Comparison of ENCODE assay signal across 30 cellular contexts in the genomic region with DNA sequence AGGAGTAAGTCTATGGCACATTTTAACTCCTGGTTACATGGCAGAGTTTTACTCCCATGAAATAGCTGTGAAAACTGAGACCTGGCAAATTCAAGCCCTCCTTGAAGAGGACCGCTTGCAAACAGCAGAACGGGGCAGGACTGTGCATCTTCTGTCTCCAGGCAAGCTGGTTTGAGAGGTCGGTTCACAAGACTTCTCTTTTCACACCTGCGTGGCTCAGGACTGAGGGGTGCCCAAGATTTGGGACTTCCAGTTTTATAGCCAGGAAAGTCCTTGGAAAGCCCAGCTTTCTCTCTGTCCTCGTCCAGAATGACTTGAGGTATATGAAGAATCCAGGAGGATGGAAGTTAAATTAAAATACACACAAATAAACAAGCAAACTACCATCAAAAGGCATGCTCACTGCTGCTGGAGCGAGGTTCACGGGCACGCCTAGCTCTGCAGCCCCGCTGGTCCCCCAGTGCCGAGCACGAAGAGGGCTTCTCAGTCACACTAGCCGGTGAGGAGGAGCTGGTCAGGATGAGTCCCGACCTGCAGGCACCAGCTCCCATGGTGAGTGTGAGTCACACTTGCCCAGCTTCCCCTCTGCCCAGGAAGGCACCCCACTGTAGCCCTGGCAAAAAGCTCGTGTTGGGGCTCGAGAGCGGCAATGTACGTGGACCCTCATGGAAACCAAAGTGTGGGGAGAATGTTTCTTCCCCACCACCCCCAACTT.
DNase-seq lines count a peak whose midpoint lies in the region; ATAC-seq, FAIRE-seq and TF ChIP-seq lines count a peak whose summit lies in the region.
"Had no signal": no experiment of that assay in that cellular context is flagged by ENCODE, and none has a peak within 500 bp of the region (broad histone marks: within the 10 kb centered on the region; RNA-seq: fewer than 3 reads in every experiment).

No MANE protein-coding gene starts in this region.

- intact Hi-C loops in posterior vena cava (cut with DNase I) (loop anchor here in 1 of 2 donors (10.0 kb wide), 1 partner anchor 1380 kb away; a partner anchor contains a TSS), left lung (cut with DNase I) (no loop called here)

- no peak for FAIRE-seq in H54 (lab: Jason Lieb, UNC)
- FAIRE-seq: GM18507, small intestine had no signal

- H3K36me3 ChIP-seq in left lung: no peaks in the 10 kb centered on the region
- H3K36me3 ChIP-seq: cardiac muscle cell, SJCRH30, WERI-Rb-1 had no signal

- H3K27me3 ChIP-seq in left lung: no peaks in the 10 kb centered on the region
- H3K27me3 ChIP-seq: cardiac muscle cell, testis had no signal

- ATAC-seq in left lung: no peak
- ATAC-seq: activated naive CD4-positive, alpha-beta T cell treated with anti-CD3 and anti-CD28 coated beads, Interleukin-2, amount 50 U/mL, for 72 hours; left lobe of liver; T-cell had no signal

- peak; percentile 59 for DNase-seq in AG20443 (ENCODE audit: low spot score)
- DNase-seq in H54 (ENCODE audit: insufficient read length, low spot score): no peak
- peak; percentile 7 for DNase-seq in SW480 (ENCODE audit: low spot score)
- DNase-seq in posterior vena cava (ENCODE audit: low spot score): peak; percentile 71
- no peak for DNase-seq in RKO (ENCODE audit: low spot score)
- DNase-seq in stimulated activated CD4-positive, alpha-beta T cell treated with anti-CD3 and anti-CD28 coated beads, Interleukin-12 subunit alpha, Interleukin-12 subunit beta, amount 100 ng/mL, for 4 hours: no peak
- no peak for DNase-seq in left lung
- DNase-seq: activated CD4-positive, alpha-beta T cell treated with anti-CD3 and anti-CD28 coated beads for 4 hours; activated T-cell treated with anti-CD3 and anti-CD28 coated beads for 4 hours; Calu3; effector CD8-positive, alpha-beta T cell; immature natural killer cell; NCI-H1048; NCI-H2107; NCI-H446 treated with DMSO at 0.1 percent for 48 hours; NCI-H774; SJCRH30; small intestine; stimulated activated CD4-positive, alpha-beta T cell treated with anti-CD3 and anti-CD28 coated beads, Interleukin-2, amount 100 ng/mL, for 24 hours; stimulated activated CD8-positive, alpha-beta memory T cell treated with anti-CD3 and anti-CD28 coated beads, Interleukin-4, amount 100 ng/mL, for 48 hours; T-cell; testis; WERI-Rb-1 had no signal

- TF ChIP-seq POLR2A in H54 (IDR thresholded peaks at IDR 0.05; ENCODE audit: low read depth, low read length): peak; percentile 20; the same call in 1 of the 2 replicates

- TF ChIP-seq CTCF in left lung (IDR thresholded peaks at IDR 0.05): no peak

- H3K4me1 ChIP-seq in left lung: no peaks in the 10 kb centered on the region
- H3K4me1 ChIP-seq: parathyroid adenoma, SJCRH30, testis had no signal

- no peak overlapping the region for H3K4me3 ChIP-seq in left lung
- H3K4me3 ChIP-seq: cardiac muscle cell, coronary artery, SJCRH30, testis had no signal

- H3K9me3 ChIP-seq in left lung: no peaks in the 10 kb centered on the region
- H3K9me3 ChIP-seq: SJCRH30, testis had no signal

- no peak overlapping the region for H3K27ac ChIP-seq in left lung
- H3K27ac ChIP-seq: cardiac muscle cell, coronary artery, epithelial cell of prostate, parathyroid adenoma, SJCRH30, testis, WERI-Rb-1 had no signal

Comparison
In these comparisons a context has a peak if more than half of its experiments do, and no peak if none do; other contexts are left out.
1. DNase-seq: peak in AG20443 (single experiment), SW480 (single experiment) and posterior vena cava (single experiment); none in H54 (single experiment), RKO (single experiment), stimulated activated CD4-positive, alpha-beta T cell treated with anti-CD3 and anti-CD28 coated beads, Interleukin-12 subunit alpha, Interleukin-12 subunit beta, amount 100 ng/mL, for 4 hours (single experiment) and left lung (0 of 2).